In the genomic region with DNA sequence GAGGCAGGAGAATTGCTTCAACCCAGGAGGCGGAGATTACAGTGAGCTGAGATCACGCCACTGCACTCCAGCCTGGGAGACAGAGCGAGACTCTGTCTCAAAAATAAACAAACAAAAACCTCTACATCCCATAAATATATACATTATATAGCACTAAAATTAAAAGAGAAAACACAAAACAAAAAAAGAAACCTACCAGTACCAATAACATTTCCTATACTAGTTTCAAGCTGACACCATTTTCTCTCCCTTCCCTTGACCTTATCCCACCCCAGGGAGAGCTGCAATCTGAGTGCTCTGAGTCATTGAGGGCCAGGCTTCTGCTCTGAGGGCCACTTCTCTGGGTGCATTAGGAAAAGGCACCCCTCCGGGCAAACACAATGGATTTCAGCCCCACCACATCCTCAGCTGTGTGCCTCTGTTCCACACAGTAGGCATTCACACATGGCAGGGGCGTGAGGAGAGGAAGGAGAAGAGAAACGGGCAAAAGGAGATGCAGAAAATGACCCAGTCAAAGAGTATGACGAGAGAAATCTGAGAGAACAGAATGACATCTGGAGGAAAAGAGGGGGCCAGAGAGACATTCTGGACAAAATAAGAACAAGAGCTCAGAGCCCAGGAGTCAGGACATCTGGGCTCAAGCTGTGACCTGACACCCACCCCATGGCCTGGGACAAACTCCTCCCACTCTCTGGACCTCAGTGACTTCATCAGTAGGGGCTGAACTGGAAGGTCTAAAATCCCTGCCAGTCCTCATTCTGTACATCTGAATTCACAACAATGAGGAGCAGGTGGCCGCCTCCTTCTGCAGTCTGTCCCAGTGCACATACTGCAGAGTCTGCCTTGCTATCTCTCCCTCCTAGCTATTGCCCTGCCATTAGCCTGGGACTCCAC, we compare ENCODE assay signal across 1 cellular context.
TF ChIP-seq lines count a peak whose summit lies in the region.

No MANE protein-coding gene starts in this region.

TF ChIP-seq in IMR-90, 13 proteins besides CTCF, POLR2A, EP300 and RAD21:
- TF ChIP-seq SMC3 (IDR thresholded peaks at IDR 0.05; ENCODE audit: low read depth, low read length), result no peak
- TF ChIP-seq, protein P1, sequence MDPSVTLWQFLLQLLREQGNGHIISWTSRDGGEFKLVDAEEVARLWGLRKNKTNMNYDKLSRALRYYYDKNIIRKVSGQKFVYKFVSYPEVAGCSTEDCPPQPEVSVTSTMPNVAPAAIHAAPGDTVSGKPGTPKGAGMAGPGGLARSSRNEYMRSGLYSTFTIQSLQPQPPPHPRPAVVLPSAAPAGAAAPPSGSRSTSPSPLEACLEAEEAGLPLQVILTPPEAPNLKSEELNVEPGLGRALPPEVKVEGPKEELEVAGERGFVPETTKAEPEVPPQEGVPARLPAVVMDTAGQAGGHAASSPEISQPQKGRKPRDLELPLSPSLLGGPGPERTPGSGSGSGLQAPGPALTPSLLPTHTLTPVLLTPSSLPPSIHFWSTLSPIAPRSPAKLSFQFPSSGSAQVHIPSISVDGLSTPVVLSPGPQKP (IDR thresholded peaks at IDR 0.05; ENCODE audit: borderline replicate concordance, low read depth, low read length), result no peak
- no peak for TF ChIP-seq RCOR1 (IDR thresholded peaks at IDR 0.05; ENCODE audit: insufficient replicate concordance, low read length)
- TF ChIP-seq BHLHE40 (IDR thresholded peaks at IDR 0.05; ENCODE audit: low read depth, low read length), result no peak
- TF ChIP-seq CEBPB (IDR thresholded peaks at IDR 0.05; ENCODE audit: low read depth, low read length), result no peak
- TF ChIP-seq RFX5 (IDR thresholded peaks at IDR 0.05; ENCODE audit: low read depth, low read length), result no peak
- no peak for TF ChIP-seq MAFK (IDR thresholded peaks at IDR 0.05; ENCODE audit: low read depth, low read length)
- TF ChIP-seq MXI1 (IDR thresholded peaks at IDR 0.05; ENCODE audit: borderline replicate concordance, low read depth, low read length), result no peak
- TF ChIP-seq NFE2L2 (IDR thresholded peaks at IDR 0.05; ENCODE audit: low read depth, low read length), result no peak
- TF ChIP-seq CHD1 (IDR thresholded peaks at IDR 0.05; ENCODE audit: low read depth, low read length), result no peak
- TF ChIP-seq FOS (IDR thresholded peaks at IDR 0.05; ENCODE audit: low read depth, low read length), result no peak
- TF ChIP-seq MAZ (IDR thresholded peaks at IDR 0.05; ENCODE audit: borderline replicate concordance, low read depth, low read length), result no peak
- TF ChIP-seq, protein P2, sequence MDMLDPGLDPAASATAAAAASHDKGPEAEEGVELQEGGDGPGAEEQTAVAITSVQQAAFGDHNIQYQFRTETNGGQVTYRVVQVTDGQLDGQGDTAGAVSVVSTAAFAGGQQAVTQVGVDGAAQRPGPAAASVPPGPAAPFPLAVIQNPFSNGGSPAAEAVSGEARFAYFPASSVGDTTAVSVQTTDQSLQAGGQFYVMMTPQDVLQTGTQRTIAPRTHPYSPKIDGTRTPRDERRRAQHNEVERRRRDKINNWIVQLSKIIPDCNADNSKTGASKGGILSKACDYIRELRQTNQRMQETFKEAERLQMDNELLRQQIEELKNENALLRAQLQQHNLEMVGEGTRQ (IDR thresholded peaks at IDR 0.05; ENCODE audit: low read depth, low read length), result no peak
